In the genomic region with DNA sequence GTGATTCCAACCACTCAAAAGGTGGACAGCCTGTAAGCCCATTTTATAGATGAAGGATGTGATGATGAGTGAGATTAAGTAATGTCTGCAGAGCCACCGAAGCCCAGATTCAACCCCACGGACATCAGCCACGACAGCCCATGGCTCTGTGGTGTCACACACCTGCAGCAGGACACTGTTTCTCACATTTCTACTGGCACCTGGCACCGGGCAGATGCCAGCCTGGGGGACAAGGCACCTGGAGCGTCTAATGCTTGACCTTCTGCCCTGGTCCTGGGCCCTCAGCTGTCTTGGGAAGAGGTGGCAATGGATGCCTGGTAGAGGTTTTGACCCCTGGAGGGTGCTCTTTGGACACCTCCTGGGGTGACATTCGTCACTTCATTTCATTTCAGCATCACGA, we compare ENCODE assay signal across 15 cellular contexts.
"Had no signal": no experiment of that assay in that cellular context is flagged by ENCODE, and none has a peak within 500 bp of the region (broad histone marks: within the 10 kb centered on the region; RNA-seq: fewer than 3 reads in every experiment).

No MANE protein-coding gene starts in this region.

- H3K9me3 ChIP-seq: gastroesophageal sphincter, mucosa of descending colon had no signal

- H3K27ac ChIP-seq: gastroesophageal sphincter, skin epidermis had no signal

- ATAC-seq: activated CD4-positive, CD25-positive, alpha-beta regulatory T cell treated with anti-CD3 and anti-CD28 coated beads, Interleukin-2, amount 50 U/mL, for 24 hours; gastroesophageal sphincter; mucosa of descending colon; naive thymus-derived CD8-positive, alpha-beta T cell; right cardiac atrium; stimulated activated naive CD8-positive, alpha-beta T cell treated with anti-CD3 and anti-CD28 coated beads, Interleukin-15, Interleukin-2, amounts not matched to agents 100 U/mL and 50 U/mL, for 24 hours had no signal

- H3K27me3 ChIP-seq: gastroesophageal sphincter had no signal

- H3K36me3 ChIP-seq: gastroesophageal sphincter had no signal

- H3K4me3 ChIP-seq: gastroesophageal sphincter, mucosa of descending colon, skin epidermis had no signal

- DNase-seq: activated CD4-positive, alpha-beta T cell treated with anti-CD3 and anti-CD28 coated beads, Interleukin-2, amount 50 U/mL, for 1 hour; activated gamma-delta T cell; activated T-cell treated with anti-CD3 and anti-CD28 coated beads, Interleukin-2, amount 50 U/mL, for 72 hours; amniotic stem cell; mucosa of descending colon; naive thymus-derived CD8-positive, alpha-beta T cell; right cardiac atrium; stimulated activated CD4-positive, alpha-beta T cell treated with anti-CD3 and anti-CD28 coated beads, Interleukin-4, amount 100 ng/mL, for 24 hours; stimulated activated naive CD8-positive, alpha-beta T cell treated with anti-CD3 and anti-CD28 coated beads, Interleukin-15, Interleukin-2, amounts not matched to agents 100 U/mL and 50 U/mL, for 24 hours; T1000 had no signal

- FAIRE-seq: endometrium, islet of Langerhans had no signal
